1 cellular context compared by ENCODE assay signal in the genomic region with DNA sequence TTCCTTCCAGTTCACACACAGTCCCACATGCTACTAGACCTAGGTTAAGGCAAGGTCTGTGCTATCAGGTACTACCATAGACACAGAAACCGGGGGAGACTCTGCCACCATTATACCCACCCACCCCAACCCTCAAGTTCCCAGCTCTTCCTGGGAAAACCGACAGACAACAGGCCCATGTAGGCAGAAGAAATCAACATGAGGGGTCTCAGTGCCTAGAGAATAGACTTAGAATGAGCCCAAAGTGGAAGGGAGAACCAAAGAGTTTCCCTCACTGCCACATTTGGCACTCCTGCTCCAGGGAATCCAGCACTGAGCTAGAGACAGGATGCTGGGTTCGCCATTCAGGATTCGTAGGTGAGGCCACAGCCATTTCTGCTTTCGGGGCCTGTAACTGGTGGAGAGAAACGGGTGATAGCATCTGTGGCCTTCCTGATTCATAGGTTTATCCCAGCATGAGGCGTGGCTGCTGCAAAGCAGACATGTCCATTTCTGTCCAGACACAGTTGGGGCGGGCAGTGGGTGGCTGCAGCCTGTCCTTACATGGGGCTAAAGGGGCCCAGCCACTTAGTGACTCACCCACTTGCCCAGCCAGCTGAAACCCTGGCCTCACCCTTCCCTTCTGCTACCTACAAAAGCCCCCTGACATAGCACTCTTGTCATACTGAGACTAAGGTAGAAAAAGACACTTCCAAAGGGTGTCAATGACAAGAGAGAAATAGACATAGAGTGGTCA.
TF ChIP-seq lines count a peak whose summit lies in the region.

No MANE protein-coding gene starts in this region.

TF ChIP-seq in K562, 482 proteins besides CTCF, POLR2A, EP300 and RAD21 (continued from another document and continues in another):
- TF ChIP-seq MAZ (CRISPR knock-in tag; conservative IDR thresholded peaks at IDR 0.05 in 1 of 2, IDR thresholded peaks at IDR 0.05 in 1 of 2) (peak in 1 of 2 experiments; percentile 53; a peak in 1 of 4 replicates), POLR2B (IDR thresholded peaks at IDR 0.05; ENCODE audit: low read depth, partially characterized antibody) (peak; percentile 32), SMARCA4 (IDR thresholded peaks at IDR 0.05) (0 out of 2 replicates have a peak, but pooled peaks have one; percentile 22), MTA3 (IDR thresholded peaks at IDR 0.05; ENCODE audit: borderline replicate concordance) (0 out of 2 replicates have a peak, but pooled peaks have one; percentile 25), ATF7 (IDR thresholded peaks at IDR 0.05) (peak; percentile 50; the same call in 1 of the 2 replicates), BACH1 (tag; IDR thresholded peaks at IDR 0.05) (peak; percentile 54; the same call in 1 of the 2 replicates), DNMT1 (IDR thresholded peaks at IDR 0.05) (no peak), MECOM (CRISPR knock-in tag; IDR thresholded peaks at IDR 0.05) (peak; percentile 57; the same call in 1 of the 2 replicates), ZNF586 (CRISPR knock-in tag; conservative IDR thresholded peaks at IDR 0.05) (no peak), SUPT5H (IDR thresholded peaks at IDR 0.05) (peak; percentile 39; the same call in 1 of the 2 replicates), SIRT6 (IDR thresholded peaks at IDR 0.05; ENCODE audit: low read depth, low read length) (no peak), SMARCE1 (IDR thresholded peaks at IDR 0.05) (peak; percentile 22; the same call in 1 of the 2 replicates), CSDE1 (IDR thresholded peaks at IDR 0.05) (no peak), HNRNPLL (IDR thresholded peaks at IDR 0.05; ENCODE audit: low read depth, low read length, poor library complexity, severe bottlenecking) (peak; percentile 14), ZNF589 (CRISPR knock-in tag; IDR thresholded peaks at IDR 0.05; ENCODE audit: low read depth) (peak; percentile 89), NEUROD1 (IDR thresholded peaks at IDR 0.05; ENCODE audit: borderline replicate concordance, low read depth, low read length, partially characterized antibody) (peak; percentile 24), IRF2 (CRISPR knock-in tag; IDR thresholded peaks at IDR 0.05) (no peak), ZNF3 (CRISPR knock-in tag; IDR thresholded peaks at IDR 0.05) (no peak), SRF (CRISPR knock-in tag; IDR thresholded peaks at IDR 0.05) (peak in 1 of 2 experiments; percentile 94; a peak in 2 of 4 replicates), TBP (optimal IDR thresholded peaks at IDR 0.05; ENCODE audit: low read depth, low read length) (peak; percentile 15), EGR1 (conservative IDR thresholded peaks at IDR 0.05) (peak; percentile 45; the same call in 1 of the 2 replicates), ZNF766 (CRISPR knock-in tag; conservative IDR thresholded peaks at IDR 0.05) (peak; percentile 89), NRF1 (conservative IDR thresholded peaks at IDR 0.05 in 1 of 2, IDR thresholded peaks at IDR 0.05 in 1 of 2) (0 out of 4 replicates have a peak, but pooled peaks of 1 of the 2 experiments have one; percentile 36), TAF1 (IDR thresholded peaks at IDR 0.05; ENCODE audit: control insufficient read depth, extremely low read depth, insufficient read depth, low read length, severe bottlenecking) (peak; percentile 26)
- TF ChIP-seq, protein P1, sequence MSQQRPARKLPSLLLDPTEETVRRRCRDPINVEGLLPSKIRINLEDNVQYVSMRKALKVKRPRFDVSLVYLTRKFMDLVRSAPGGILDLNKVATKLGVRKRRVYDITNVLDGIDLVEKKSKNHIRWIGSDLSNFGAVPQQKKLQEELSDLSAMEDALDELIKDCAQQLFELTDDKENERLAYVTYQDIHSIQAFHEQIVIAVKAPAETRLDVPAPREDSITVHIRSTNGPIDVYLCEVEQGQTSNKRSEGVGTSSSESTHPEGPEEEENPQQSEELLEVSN (IDR thresholded peaks at IDR 0.05; ENCODE audit: borderline replicate concordance in 1 of 2, extremely low read depth in 1 of 2, insufficient read depth in 1 of 2, insufficient read length in 1 of 2, low read depth in 1 of 2, low read length in 1 of 2, poor library complexity in 1 of 2, severe bottlenecking in 1 of 2) = peak in 1 of 2 experiments; percentile 22
- TF ChIP-seq, protein P2, sequence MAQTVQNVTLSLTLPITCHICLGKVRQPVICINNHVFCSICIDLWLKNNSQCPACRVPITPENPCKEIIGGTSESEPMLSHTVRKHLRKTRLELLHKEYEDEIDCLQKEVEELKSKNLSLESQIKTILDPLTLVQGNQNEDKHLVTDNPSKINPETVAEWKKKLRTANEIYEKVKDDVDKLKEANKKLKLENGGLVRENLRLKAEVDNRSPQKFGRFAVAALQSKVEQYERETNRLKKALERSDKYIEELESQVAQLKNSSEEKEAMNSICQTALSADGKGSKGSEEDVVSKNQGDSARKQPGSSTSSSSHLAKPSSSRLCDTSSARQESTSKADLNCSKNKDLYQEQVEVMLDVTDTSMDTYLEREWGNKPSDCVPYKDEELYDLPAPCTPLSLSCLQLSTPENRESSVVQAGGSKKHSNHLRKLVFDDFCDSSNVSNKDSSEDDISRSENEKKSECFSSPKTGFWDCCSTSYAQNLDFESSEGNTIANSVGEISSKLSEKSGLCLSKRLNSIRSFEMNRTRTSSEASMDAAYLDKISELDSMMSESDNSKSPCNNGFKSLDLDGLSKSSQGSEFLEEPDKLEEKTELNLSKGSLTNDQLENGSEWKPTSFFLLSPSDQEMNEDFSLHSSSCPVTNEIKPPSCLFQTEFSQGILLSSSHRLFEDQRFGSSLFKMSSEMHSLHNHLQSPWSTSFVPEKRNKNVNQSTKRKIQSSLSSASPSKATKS (CRISPR knock-in tag; IDR thresholded peaks at IDR 0.05) = no peak
- TF ChIP-seq, protein P3, sequence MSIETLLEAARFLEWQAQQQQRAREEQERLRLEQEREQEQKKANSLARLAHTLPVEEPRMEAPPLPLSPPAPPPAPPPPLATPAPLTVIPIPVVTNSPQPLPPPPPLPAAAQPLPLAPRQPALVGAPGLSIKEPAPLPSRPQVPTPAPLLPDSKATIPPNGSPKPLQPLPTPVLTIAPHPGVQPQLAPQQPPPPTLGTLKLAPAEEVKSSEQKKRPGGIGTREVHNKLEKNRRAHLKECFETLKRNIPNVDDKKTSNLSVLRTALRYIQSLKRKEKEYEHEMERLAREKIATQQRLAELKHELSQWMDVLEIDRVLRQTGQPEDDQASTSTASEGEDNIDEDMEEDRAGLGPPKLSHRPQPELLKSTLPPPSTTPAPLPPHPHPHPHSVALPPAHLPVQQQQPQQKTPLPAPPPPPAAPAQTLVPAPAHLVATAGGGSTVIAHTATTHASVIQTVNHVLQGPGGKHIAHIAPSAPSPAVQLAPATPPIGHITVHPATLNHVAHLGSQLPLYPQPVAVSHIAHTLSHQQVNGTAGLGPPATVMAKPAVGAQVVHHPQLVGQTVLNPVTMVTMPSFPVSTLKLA (conservative IDR thresholded peaks at IDR 0.05) = no peak
- TF ChIP-seq, protein P4, sequence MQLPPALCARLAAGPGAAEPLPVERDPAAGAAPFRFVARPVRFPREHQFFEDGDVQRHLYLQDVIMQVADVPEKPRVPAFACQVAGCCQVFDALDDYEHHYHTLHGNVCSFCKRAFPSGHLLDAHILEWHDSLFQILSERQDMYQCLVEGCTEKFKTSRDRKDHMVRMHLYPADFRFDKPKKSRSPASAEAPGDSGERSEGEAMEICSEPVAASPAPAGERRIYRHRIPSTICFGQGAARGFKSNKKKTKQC (CRISPR knock-in tag; IDR thresholded peaks at IDR 0.05) = no peak
- TF ChIP-seq, protein P5, sequence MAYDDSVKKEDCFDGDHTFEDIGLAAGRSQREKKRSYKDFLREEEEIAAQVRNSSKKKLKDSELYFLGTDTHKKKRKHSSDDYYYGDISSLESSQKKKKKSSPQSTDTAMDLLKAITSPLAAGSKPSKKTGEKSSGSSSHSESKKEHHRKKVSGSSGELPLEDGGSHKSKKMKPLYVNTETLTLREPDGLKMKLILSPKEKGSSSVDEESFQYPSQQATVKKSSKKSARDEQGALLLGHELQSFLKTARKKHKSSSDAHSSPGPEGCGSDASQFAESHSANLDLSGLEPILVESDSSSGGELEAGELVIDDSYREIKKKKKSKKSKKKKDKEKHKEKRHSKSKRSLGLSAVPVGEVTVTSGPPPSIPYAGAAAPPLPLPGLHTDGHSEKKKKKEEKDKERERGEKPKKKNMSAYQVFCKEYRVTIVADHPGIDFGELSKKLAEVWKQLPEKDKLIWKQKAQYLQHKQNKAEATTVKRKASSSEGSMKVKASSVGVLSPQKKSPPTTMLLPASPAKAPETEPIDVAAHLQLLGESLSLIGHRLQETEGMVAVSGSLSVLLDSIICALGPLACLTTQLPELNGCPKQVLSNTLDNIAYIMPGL (CRISPR knock-in tag; IDR thresholded peaks at IDR 0.05) = no peak
- TF ChIP-seq, protein P6, sequence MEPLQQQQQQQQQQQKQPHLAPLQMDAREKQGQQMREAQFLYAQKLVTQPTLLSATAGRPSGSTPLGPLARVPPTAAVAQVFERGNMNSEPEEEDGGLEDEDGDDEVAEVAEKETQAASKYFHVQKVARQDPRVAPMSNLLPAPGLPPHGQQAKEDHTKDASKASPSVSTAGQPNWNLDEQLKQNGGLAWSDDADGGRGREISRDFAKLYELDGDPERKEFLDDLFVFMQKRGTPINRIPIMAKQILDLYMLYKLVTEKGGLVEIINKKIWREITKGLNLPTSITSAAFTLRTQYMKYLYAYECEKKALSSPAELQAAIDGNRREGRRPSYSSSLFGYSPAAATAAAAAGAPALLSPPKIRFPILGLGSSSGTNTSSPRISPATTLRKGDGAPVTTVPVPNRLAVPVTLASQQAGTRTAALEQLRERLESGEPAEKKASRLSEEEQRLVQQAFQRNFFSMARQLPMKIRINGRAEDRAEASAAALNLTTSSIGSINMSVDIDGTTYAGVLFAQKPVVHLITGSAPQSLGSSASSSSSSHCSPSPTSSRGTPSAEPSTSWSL (CRISPR knock-in tag; IDR thresholded peaks at IDR 0.05; ENCODE audit: borderline replicate concordance) = no peak
- TF ChIP-seq, protein P7, sequence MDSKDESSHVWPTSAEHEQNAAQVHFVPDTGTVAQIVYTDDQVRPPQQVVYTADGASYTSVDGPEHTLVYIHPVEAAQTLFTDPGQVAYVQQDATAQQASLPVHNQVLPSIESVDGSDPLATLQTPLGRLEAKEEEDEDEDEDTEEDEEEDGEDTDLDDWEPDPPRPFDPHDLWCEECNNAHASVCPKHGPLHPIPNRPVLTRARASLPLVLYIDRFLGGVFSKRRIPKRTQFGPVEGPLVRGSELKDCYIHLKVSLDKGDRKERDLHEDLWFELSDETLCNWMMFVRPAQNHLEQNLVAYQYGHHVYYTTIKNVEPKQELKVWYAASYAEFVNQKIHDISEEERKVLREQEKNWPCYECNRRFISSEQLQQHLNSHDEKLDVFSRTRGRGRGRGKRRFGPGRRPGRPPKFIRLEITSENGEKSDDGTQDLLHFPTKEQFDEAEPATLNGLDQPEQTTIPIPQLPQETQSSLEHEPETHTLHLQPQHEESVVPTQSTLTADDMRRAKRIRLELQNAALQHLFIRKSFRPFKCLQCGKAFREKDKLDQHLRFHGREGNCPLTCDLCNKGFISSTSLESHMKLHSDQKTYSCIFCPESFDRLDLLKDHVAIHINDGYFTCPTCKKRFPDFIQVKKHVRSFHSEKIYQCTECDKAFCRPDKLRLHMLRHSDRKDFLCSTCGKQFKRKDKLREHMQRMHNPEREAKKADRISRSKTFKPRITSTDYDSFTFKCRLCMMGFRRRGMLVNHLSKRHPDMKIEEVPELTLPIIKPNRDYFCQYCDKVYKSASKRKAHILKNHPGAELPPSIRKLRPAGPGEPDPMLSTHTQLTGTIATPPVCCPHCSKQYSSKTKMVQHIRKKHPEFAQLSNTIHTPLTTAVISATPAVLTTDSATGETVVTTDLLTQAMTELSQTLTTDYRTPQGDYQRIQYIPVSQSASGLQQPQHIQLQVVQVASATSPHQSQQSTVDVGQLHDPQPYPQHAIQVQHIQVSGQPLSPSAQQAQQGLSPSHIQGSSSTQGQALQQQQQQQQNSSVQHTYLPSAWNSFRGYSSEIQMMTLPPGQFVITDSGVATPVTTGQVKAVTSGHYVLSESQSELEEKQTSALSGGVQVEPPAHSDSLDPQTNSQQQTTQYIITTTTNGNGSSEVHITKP (IDR thresholded peaks at IDR 0.05; ENCODE audit: partially characterized antibody) = peak; percentile 68
- TF ChIP-seq, protein P8, sequence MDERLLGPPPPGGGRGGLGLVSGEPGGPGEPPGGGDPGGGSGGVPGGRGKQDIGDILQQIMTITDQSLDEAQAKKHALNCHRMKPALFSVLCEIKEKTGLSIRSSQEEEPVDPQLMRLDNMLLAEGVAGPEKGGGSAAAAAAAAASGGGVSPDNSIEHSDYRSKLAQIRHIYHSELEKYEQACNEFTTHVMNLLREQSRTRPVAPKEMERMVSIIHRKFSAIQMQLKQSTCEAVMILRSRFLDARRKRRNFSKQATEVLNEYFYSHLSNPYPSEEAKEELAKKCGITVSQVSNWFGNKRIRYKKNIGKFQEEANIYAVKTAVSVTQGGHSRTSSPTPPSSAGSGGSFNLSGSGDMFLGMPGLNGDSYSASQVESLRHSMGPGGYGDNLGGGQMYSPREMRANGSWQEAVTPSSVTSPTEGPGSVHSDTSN (CRISPR knock-in tag; IDR thresholded peaks at IDR 0.05; ENCODE audit: low read depth) = no peak
- TF ChIP-seq, protein P8 (tag; conservative IDR thresholded peaks at IDR 0.05; ENCODE audit: low read depth) = no peak
- TF ChIP-seq, protein P9, sequence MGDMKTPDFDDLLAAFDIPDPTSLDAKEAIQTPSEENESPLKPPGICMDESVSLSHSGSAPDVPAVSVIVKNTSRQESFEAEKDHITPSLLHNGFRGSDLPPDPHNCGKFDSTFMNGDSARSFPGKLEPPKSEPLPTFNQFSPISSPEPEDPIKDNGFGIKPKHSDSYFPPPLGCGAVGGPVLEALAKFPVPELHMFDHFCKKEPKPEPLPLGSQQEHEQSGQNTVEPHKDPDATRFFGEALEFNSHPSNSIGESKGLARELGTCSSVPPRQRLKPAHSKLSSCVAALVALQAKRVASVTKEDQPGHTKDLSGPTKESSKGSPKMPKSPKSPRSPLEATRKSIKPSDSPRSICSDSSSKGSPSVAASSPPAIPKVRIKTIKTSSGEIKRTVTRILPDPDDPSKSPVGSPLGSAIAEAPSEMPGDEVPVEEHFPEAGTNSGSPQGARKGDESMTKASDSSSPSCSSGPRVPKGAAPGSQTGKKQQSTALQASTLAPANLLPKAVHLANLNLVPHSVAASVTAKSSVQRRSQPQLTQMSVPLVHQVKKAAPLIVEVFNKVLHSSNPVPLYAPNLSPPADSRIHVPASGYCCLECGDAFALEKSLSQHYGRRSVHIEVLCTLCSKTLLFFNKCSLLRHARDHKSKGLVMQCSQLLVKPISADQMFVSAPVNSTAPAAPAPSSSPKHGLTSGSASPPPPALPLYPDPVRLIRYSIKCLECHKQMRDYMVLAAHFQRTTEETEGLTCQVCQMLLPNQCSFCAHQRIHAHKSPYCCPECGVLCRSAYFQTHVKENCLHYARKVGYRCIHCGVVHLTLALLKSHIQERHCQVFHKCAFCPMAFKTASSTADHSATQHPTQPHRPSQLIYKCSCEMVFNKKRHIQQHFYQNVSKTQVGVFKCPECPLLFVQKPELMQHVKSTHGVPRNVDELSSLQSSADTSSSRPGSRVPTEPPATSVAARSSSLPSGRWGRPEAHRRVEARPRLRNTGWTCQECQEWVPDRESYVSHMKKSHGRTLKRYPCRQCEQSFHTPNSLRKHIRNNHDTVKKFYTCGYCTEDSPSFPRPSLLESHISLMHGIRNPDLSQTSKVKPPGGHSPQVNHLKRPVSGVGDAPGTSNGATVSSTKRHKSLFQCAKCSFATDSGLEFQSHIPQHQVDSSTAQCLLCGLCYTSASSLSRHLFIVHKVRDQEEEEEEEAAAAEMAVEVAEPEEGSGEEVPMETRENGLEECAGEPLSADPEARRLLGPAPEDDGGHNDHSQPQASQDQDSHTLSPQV (IDR thresholded peaks at IDR 0.05) = peak; percentile 85
